In genomic region chr20:13119583-13119982, GRCh38 we compare ENCODE assay signal across 8 cellular contexts.
DNase-seq lines count a peak whose midpoint lies in the region; ATAC-seq, FAIRE-seq and TF ChIP-seq lines count a peak whose summit lies in the region.

No MANE protein-coding gene starts in this region.

- intact Hi-C loops in dorsolateral prefrontal cortex (cut with DNase I), result loop anchor here in 1 of 2 donors (5.0 to 10.0 kb wide), 2 partner anchors 655 to 933 kb away; no protein-coding TSS in a partner anchor

- TF ChIP-seq CTCF in VCaP (conservative IDR thresholded peaks at IDR 0.05) (peak; percentile 97), dorsolateral prefrontal cortex (IDR thresholded peaks at IDR 0.05 in 54 of 56, conservative IDR thresholded peaks at IDR 0.05 in 2 of 56; ENCODE audit: low read depth in 1 of 56, partially characterized antibody in 56 of 56) (peak; percentile 61 to 96 (median 86))

- H3K27ac ChIP-seq in VCaP, result no peak overlapping the region
- H3K27ac ChIP-seq in dorsolateral prefrontal cortex, result no peak overlapping the region

- DNase-seq in AG08395 (ENCODE audit: low spot score) (peak; percentile 61), GM12892 (ENCODE audit: insufficient read length) (no peak), NCI-H2107 (lab: John Stamatoyannopoulos, UW) (peak; percentile 16), dorsolateral prefrontal cortex (peak in 2 of 10 donors; percentile 28 to 35), medulla oblongata (ENCODE audit: extremely low spot score) (peak; percentile 87), stromal cell of bone marrow (ENCODE audit: low read depth) (peak; percentile 49)

- no peak overlapping the region for H3K4me3 ChIP-seq in dorsolateral prefrontal cortex

- no peak for TF ChIP-seq POLR2A in GM12892 (IDR thresholded peaks at IDR 0.05; ENCODE audit: low read depth, low read length)

- peaks cover 0 to 6% (median 0%) of the 10 kb centered on the region in 45 donors for H3K27me3 ChIP-seq in dorsolateral prefrontal cortex

- FAIRE-seq in GM12892 (lab: Jason Lieb, UNC), result peak; percentile 87

- peak; percentile 78 for ATAC-seq in HG02970 (IDR thresholded peaks at IDR 0.05; ENCODE audit: low FRiP score, unreplicated experiment)
